4 cellular contexts compared by ENCODE assay signal in the genomic region with DNA sequence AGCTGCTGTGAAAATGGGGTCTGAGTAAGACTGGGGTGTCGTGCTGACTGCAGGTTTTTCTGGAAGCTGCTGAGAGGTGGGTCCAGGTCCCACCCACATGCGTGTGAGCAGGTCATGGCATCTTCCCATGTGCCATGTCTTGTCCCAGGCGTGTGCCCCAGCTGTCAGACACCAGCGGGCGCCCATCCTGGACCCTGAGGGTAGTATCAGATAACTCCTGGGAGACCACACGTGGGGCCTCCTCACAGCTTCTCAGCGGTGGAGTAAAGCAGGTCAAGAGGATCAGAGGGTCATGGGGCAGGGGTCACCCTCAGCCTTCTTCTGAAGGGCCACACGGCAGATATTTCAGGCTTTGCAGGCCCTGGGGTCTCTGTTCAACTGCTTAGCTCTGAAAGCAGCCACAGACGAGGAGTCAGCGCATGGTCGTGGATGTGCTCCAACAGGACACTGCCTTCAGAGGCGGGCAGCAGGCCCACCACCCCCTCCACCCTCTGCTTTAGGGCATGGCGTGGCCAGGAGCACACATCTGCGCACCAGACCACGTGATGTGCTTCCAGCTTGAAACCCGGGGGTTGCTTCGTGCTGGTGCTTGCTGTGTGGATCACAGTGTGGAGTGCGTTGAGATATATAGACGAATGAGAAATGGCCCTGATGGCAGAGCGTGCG.
TF ChIP-seq lines count a peak whose summit lies in the region.

No MANE protein-coding gene starts in this region.

TF ChIP-seq in SK-N-SH, 30 proteins besides CTCF, POLR2A, EP300 and RAD21:
- no peak for TF ChIP-seq CHD2 (IDR thresholded peaks at IDR 0.05; ENCODE audit: low read length, partially characterized antibody)
- no peak for TF ChIP-seq JUND (IDR thresholded peaks at IDR 0.05)
- TF ChIP-seq TEAD4 (IDR thresholded peaks at IDR 0.05; ENCODE audit: borderline replicate concordance, insufficient read depth): no peak
- TF ChIP-seq ELF1 (IDR thresholded peaks at IDR 0.05): no peak
- TF ChIP-seq, protein P1, sequence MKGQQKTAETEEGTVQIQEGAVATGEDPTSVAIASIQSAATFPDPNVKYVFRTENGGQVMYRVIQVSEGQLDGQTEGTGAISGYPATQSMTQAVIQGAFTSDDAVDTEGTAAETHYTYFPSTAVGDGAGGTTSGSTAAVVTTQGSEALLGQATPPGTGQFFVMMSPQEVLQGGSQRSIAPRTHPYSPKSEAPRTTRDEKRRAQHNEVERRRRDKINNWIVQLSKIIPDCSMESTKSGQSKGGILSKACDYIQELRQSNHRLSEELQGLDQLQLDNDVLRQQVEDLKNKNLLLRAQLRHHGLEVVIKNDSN (IDR thresholded peaks at IDR 0.05; ENCODE audit: borderline replicate concordance, low read depth): no peak
- TF ChIP-seq YY1 (IDR thresholded peaks at IDR 0.05; ENCODE audit: low read depth): no peak
- no peak for TF ChIP-seq SIN3A (IDR thresholded peaks at IDR 0.05; ENCODE audit: borderline replicate concordance, low read depth, low read length)
- no peak for TF ChIP-seq TCF12 (IDR thresholded peaks at IDR 0.05)
- TF ChIP-seq, protein P2, sequence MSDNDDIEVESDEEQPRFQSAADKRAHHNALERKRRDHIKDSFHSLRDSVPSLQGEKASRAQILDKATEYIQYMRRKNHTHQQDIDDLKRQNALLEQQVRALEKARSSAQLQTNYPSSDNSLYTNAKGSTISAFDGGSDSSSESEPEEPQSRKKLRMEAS (IDR thresholded peaks at IDR 0.05; ENCODE audit: low read depth): no peak
- TF ChIP-seq MEF2A (IDR thresholded peaks at IDR 0.05; ENCODE audit: borderline replicate concordance, low read depth): no peak
- no peak for TF ChIP-seq RXRA (IDR thresholded peaks at IDR 0.05; ENCODE audit: borderline replicate concordance, low read depth)
- TF ChIP-seq, protein P3, sequence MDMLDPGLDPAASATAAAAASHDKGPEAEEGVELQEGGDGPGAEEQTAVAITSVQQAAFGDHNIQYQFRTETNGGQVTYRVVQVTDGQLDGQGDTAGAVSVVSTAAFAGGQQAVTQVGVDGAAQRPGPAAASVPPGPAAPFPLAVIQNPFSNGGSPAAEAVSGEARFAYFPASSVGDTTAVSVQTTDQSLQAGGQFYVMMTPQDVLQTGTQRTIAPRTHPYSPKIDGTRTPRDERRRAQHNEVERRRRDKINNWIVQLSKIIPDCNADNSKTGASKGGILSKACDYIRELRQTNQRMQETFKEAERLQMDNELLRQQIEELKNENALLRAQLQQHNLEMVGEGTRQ (IDR thresholded peaks at IDR 0.05; ENCODE audit: borderline replicate concordance, low read depth, low read length): no peak
- TF ChIP-seq NFIC (IDR thresholded peaks at IDR 0.05; ENCODE audit: borderline replicate concordance): no peak
- TF ChIP-seq RFX5 (IDR thresholded peaks at IDR 0.05; ENCODE audit: low read length): no peak

TF ChIP-seq in SK-N-SH treated with all-trans-retinoic acid at 6 μM for 48 hours, 23 proteins besides CTCF, POLR2A, EP300 and RAD21:
- no peak for TF ChIP-seq ZNF565 (CRISPR knock-in tag; conservative IDR thresholded peaks at IDR 0.05; ENCODE audit: low read depth)
- TF ChIP-seq, protein P4, sequence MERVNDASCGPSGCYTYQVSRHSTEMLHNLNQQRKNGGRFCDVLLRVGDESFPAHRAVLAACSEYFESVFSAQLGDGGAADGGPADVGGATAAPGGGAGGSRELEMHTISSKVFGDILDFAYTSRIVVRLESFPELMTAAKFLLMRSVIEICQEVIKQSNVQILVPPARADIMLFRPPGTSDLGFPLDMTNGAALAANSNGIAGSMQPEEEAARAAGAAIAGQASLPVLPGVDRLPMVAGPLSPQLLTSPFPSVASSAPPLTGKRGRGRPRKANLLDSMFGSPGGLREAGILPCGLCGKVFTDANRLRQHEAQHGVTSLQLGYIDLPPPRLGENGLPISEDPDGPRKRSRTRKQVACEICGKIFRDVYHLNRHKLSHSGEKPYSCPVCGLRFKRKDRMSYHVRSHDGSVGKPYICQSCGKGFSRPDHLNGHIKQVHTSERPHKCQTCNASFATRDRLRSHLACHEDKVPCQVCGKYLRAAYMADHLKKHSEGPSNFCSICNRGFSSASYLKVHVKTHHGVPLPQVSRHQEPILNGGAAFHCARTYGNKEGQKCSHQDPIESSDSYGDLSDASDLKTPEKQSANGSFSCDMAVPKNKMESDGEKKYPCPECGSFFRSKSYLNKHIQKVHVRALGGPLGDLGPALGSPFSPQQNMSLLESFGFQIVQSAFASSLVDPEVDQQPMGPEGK (CRISPR knock-in tag; IDR thresholded peaks at IDR 0.05; ENCODE audit: borderline replicate concordance): no peak
TF ChIP-seq in SK-N-SH treated with all-trans-retinoic acid at 6 μM for 48 hours: peak in this region for 0.

TF ChIP-seq in GM23338, 12 proteins besides CTCF, POLR2A, EP300 and RAD21:
- TF ChIP-seq JUNB (IDR thresholded peaks at IDR 0.05; ENCODE audit: unreplicated experiment): no peak
- TF ChIP-seq NANOG (IDR thresholded peaks at IDR 0.05; ENCODE audit: borderline replicate concordance): no peak
- TF ChIP-seq, protein P5, sequence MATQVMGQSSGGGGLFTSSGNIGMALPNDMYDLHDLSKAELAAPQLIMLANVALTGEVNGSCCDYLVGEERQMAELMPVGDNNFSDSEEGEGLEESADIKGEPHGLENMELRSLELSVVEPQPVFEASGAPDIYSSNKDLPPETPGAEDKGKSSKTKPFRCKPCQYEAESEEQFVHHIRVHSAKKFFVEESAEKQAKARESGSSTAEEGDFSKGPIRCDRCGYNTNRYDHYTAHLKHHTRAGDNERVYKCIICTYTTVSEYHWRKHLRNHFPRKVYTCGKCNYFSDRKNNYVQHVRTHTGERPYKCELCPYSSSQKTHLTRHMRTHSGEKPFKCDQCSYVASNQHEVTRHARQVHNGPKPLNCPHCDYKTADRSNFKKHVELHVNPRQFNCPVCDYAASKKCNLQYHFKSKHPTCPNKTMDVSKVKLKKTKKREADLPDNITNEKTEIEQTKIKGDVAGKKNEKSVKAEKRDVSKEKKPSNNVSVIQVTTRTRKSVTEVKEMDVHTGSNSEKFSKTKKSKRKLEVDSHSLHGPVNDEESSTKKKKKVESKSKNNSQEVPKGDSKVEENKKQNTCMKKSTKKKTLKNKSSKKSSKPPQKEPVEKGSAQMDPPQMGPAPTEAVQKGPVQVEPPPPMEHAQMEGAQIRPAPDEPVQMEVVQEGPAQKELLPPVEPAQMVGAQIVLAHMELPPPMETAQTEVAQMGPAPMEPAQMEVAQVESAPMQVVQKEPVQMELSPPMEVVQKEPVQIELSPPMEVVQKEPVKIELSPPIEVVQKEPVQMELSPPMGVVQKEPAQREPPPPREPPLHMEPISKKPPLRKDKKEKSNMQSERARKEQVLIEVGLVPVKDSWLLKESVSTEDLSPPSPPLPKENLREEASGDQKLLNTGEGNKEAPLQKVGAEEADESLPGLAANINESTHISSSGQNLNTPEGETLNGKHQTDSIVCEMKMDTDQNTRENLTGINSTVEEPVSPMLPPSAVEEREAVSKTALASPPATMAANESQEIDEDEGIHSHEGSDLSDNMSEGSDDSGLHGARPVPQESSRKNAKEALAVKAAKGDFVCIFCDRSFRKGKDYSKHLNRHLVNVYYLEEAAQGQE (IDR thresholded peaks at IDR 0.05; ENCODE audit: unreplicated experiment): no peak
- no peak for TF ChIP-seq STAT1 (IDR thresholded peaks at IDR 0.05; ENCODE audit: unreplicated experiment)

TF ChIP-seq in H1, 55 proteins besides CTCF, POLR2A, EP300 and RAD21:
- TF ChIP-seq POU5F1 (IDR thresholded peaks at IDR 0.05; ENCODE audit: low read depth, low read length): no peak
- TF ChIP-seq SAP30 (IDR thresholded peaks at IDR 0.05; ENCODE audit: insufficient read depth, insufficient replicate concordance, low read length): no peak
- no peak for TF ChIP-seq NANOG (IDR thresholded peaks at IDR 0.05; ENCODE audit: insufficient read depth, low read depth, low read length, poor library complexity, severe bottlenecking)
- TF ChIP-seq, protein P6, sequence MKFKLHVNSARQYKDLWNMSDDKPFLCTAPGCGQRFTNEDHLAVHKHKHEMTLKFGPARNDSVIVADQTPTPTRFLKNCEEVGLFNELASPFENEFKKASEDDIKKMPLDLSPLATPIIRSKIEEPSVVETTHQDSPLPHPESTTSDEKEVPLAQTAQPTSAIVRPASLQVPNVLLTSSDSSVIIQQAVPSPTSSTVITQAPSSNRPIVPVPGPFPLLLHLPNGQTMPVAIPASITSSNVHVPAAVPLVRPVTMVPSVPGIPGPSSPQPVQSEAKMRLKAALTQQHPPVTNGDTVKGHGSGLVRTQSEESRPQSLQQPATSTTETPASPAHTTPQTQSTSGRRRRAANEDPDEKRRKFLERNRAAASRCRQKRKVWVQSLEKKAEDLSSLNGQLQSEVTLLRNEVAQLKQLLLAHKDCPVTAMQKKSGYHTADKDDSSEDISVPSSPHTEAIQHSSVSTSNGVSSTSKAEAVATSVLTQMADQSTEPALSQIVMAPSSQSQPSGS (IDR thresholded peaks at IDR 0.05; ENCODE audit: low read length): no peak
